12 cellular contexts compared by ENCODE assay signal in the genomic region with DNA sequence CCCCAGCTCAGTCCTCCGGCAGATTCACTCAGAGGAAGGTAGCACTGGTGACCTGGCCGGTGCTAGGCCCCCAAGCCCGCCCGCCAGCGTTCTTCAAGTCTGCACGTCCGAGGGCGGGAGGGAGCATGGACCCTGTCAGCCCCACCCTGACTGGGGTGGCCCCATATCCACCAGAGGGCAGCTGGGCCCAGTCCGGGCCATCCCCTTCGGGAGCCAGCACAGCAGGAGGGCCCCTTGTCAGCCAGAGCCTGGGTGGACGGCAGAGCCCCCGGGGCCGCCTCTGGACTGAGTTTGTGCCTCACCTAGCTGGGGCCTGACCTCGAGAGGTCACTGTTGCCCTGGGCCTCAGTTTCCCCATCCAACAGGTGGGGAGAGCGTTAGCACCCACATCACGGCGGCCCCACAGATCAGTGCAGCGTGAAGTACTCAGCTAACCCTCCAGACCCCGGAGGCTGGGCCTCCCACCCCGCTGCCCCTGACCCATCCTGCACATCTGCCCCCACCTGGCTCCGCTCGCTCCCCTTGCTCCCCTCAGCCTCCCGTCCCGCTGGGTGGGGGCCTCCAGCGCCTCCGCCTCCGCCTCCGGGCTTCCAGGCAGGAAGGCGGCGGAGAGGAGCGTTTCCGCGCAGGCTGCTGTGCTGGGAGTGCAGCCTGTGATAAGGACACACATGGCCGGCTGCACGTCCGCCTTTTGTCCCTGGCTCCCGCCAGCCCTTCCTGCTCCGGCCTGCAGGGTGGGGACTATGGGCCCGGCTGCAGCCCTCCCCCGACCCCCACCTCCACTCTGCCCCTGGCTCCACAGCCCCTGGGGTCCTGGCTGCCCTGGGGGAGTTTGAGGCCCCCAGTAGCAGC. TPM values are rescaled to one million over a fixed set of nuclear protein-coding genes. Genes with fewer than 3 reads are reported as not detected.
DNase-seq lines count a peak whose midpoint lies in the region; ATAC-seq, FAIRE-seq and TF ChIP-seq lines count a peak whose summit lies in the region.
"Had no signal": no experiment of that assay in that cellular context is flagged by ENCODE, and none has a peak within 500 bp of the region (broad histone marks: within the 10 kb centered on the region; RNA-seq: fewer than 3 reads in every experiment).

No MANE protein-coding gene starts in this region.

- no peaks in the 10 kb centered on the region for H3K36me3 ChIP-seq in K562 (ENCODE audit: control insufficient read depth, insufficient read depth, low read length)
- H3K36me3 ChIP-seq in hepatocyte (replicated peaks; ENCODE audit: insufficient read depth, low read depth) = no peaks in the 10 kb centered on the region
- no peaks in the 10 kb centered on the region for H3K36me3 ChIP-seq in sigmoid colon

- H3K79me2 ChIP-seq in K562 (ENCODE audit: control insufficient read depth, insufficient read depth, low read length) (peaks cover 31% of the 10 kb centered on the region), hepatocyte (no peaks in the 10 kb centered on the region)

- TF ChIP-seq POLR2A in K562 (conservative IDR thresholded peaks at IDR 0.05) (peak; percentile 74), sigmoid colon (IDR thresholded peaks at IDR 0.05) (no peak)

- intact Hi-C loops in K562 (cut with micrococcal nuclease) = loop anchor here (1.0 to 5.0 kb wide), 3 partner anchors 15 to 46 kb away; partner anchors contain the start of gene EGFL7
- intact Hi-C loops in sigmoid colon (cut with DNase I) = loop anchor here (10.0 kb wide), 1 partner anchor 321 kb away; the partner anchor contains the start of gene GPSM1

- no peaks in the 10 kb centered on the region for H3K27me3 ChIP-seq in K562 (ENCODE audit: control insufficient read depth in 2 of 2, insufficient read depth in 2 of 2, low read length in 2 of 2)
- H3K27me3 ChIP-seq in hepatocyte = no peaks in the 10 kb centered on the region
- peaks cover 12 to 62% (median 44%) of the 10 kb centered on the region in 3 donors for H3K27me3 ChIP-seq in sigmoid colon

- TF ChIP-seq CTCF in GM12865 (IDR thresholded peaks at IDR 0.05; ENCODE audit: insufficient read depth, low read depth, low read length, missing control alignments) (peak; percentile 2), K562 (IDR thresholded peaks at IDR 0.05 in 2 of 3, conservative IDR thresholded peaks at IDR 0.05 in 1 of 3; ENCODE audit: insufficient read depth in 2 of 3, low read depth in 1 of 3, low read length in 3 of 3) (peak; percentile 57 to 70 (median 63); a peak in 5 of 6 replicates), hepatocyte (IDR thresholded peaks at IDR 0.05; ENCODE audit: poor library complexity) (no peak), sigmoid colon (IDR thresholded peaks at IDR 0.05) (no peak)

- no peaks in the 10 kb centered on the region for H3K9me2 ChIP-seq in hepatocyte (replicated peaks; ENCODE audit: insufficient read depth)

- peak overlapping the region; percentile 83 for H3K27ac ChIP-seq in K562 (ENCODE audit: extremely low read depth, low read depth, low read length)
- H3K27ac ChIP-seq in hepatocyte = no peak overlapping the region
- peak overlapping the region; percentile 34 to 66 (median 56) for H3K27ac ChIP-seq in sigmoid colon

- H3K4me2 ChIP-seq in K562 (ENCODE audit: insufficient read depth, low read length) (peak overlapping the region; percentile 77), hepatocyte (no peak overlapping the region)

- H3K9me1 ChIP-seq in K562 (ENCODE audit: control insufficient read depth, insufficient read depth, low read length) = no peaks in the 10 kb centered on the region

- BruUV-seq in K562 (replicated peaks; lab: Mats Ljungman, UMichigan) = no TSS peak

- H3K9ac ChIP-seq in K562 (ENCODE audit: insufficient read depth in 1 of 2, low read depth in 2 of 2, low read length in 2 of 2) = peak overlapping the region; percentile 75 to 94

- peak; percentile 86 for ATAC-seq in K562

- CTCF ChIA-PET in K562 (lab: Yijun Ruan, JAX; ENCODE audit: low intra/inter-chr PET ratio) = interaction anchor here (0.7 to 3.0 kb wide), 3 partner anchors 19 to 114 kb away, joined by 3 to 12 read pairs (median 3); no protein-coding TSS in a partner anchor

- H3K9me3 ChIP-seq in K562 (replicated peaks; ENCODE audit: control insufficient read depth, insufficient read depth, low read depth, low read length) = no peaks in the 10 kb centered on the region
- H3K9me3 ChIP-seq in hepatocyte (ENCODE audit: low read depth) = no peaks in the 10 kb centered on the region
- no peaks in the 10 kb centered on the region for H3K9me3 ChIP-seq in sigmoid colon
- H3K9me3 ChIP-seq: Caco-2 had no signal

- H4K20me1 ChIP-seq in K562 (replicated peaks; ENCODE audit: control insufficient read depth, insufficient read depth, low read length) (no peaks in the 10 kb centered on the region), hepatocyte (ENCODE audit: insufficient read depth, poor library complexity, severe bottlenecking) (no peaks in the 10 kb centered on the region)

- H3K4me3 ChIP-seq in GM12865 (ENCODE audit: low read depth, low read length) (peak overlapping the region; percentile 50), K562 (peak overlapping the region; percentile 41), hepatocyte (no peak overlapping the region), sigmoid colon (peak overlapping the region in 2 of 4 donors; percentile 14 to 15)

- peak; percentile 84 for FAIRE-seq in K562 (lab: Jason Lieb, UNC)

- POLR2A ChIA-PET in K562 (lab: Yijun Ruan, JAX) = interaction anchor here (0.6 to 1.3 kb wide), 8 partner anchors 9 to 255 kb away, joined by 3 to 5 read pairs (median 4); no protein-coding TSS in a partner anchor

- H3K4me1 ChIP-seq in K562 (replicated peaks in 1 of 2; ENCODE audit: control insufficient read depth in 2 of 2, insufficient read depth in 2 of 2, low read length in 2 of 2) (peaks cover 41 to 52% of the 10 kb centered on the region in 2 experiments), hepatocyte (ENCODE audit: insufficient read depth) (peaks cover 13% of the 10 kb centered on the region), sigmoid colon (peaks cover 0 to 17% (median 10%) of the 10 kb centered on the region in 4 donors)

- WGBS in K562 (ENCODE audit: insufficient coverage, low coverage, missing lambda C conversion rate) = 12% methylated on average over 37 of the region's 40 CpGs
- WGBS in hepatocyte (ENCODE audit: low lambda C conversion rate, missing lambda C conversion rate) = 75% methylated on average over 33 of the region's 40 CpGs
- WGBS in sigmoid colon, 2 donors = 36 to 39% methylated on average over 40 of the region's 40 CpGs

- peak; percentile 63 to 80 for TF ChIP-seq RAD21 in K562 (CRISPR knock-in tag; conservative IDR thresholded peaks at IDR 0.05 in 1 of 2, IDR thresholded peaks at IDR 0.05 in 1 of 2)

- in situ Hi-C loops in K562 (cut with MboI) = loop anchor here (25.0 kb wide), 1 partner anchor 309 kb away; the partner anchor contains the start of gene GPSM1

- DNase-seq in GM12865 (ENCODE audit: low read depth) (no peak), K562 (ENCODE audit: extremely low read depth in 1 of 4, low spot score in 3 of 4) (peak; percentile 84 to 91 (median 88)), hepatocyte (ENCODE audit: low spot score) (peak; percentile 61), sigmoid colon (no peak), cortex of kidney (lab: John Stamatoyannopoulos, UW) (no peak), NCI-H345 treated with DMSO at 0.1 percent for 48 hours (lab: John Stamatoyannopoulos, UW; ENCODE audit: unreplicated experiment) (no peak)
- no peak for DNase-seq in activated T-cell treated with anti-CD3 and anti-CD28 coated beads, Interleukin-2, amount 50 U/mL, for 48 hours
- no peak for DNase-seq in activated CD8-positive, alpha-beta memory T cell treated with anti-CD3 and anti-CD28 coated beads, Interleukin-2, amount 50 U/mL, for 48 hours
- DNase-seq: activated CD8-positive, alpha-beta memory T cell treated with anti-CD3 and anti-CD28 coated beads, Interleukin-2, amount 50 U/mL, for 4 hours; kidney glomerular epithelial cell; NCI-H226 had no signal

- H2AFZ ChIP-seq in K562 (ENCODE audit: low read depth, low read length) (peak overlapping the region; percentile 82), hepatocyte (no peak overlapping the region)

- TF ChIP-seq EP300 in K562 (IDR thresholded peaks at IDR 0.05; ENCODE audit: low read length) (peak; percentile 67; the same call in 1 of the 2 replicates), sigmoid colon (IDR thresholded peaks at IDR 0.05) (peak in 2 of 4 donors; percentile 23 to 79)

RNA-seq across cellular contexts. Expression of gene EGFL7, which starts 16.6 kb away (rescaled TPM):
- total RNA-seq in K562 (2011; cell fraction: chromatin; rRNA removed; ENCODE audit: low replicate concordance) = 149 and 838 TPM in 2 replicates
- 1,169 and 1,462 TPM in 2 replicates for total RNA-seq in K562 (2011; cell fraction: nucleolus; rRNA removed)
- 493 and 520 TPM in 2 replicates for total RNA-seq in K562 (2011; cell fraction: nucleoplasm; rRNA removed)
- total RNA-seq in K562 (2014; rRNA removed) = 217 and 294 TPM in 2 replicates
- 6.6 and 10.2 TPM in 2 replicates for total RNA-seq in K562 (2014; rRNA removed; fragmentation: Illumina TruSeq; extraction: Trizol)
- 55.3 and 55.5 TPM in 2 replicates for total RNA-seq in K562 (2015; rRNA removed; fragmentation: Illumina TruSeq; extraction: Trizol)
- 213 and 225 TPM in 2 replicates for total RNA-seq in K562 (2021)
- 220 and 305 TPM in 2 replicates for polyA plus RNA-seq in K562 (2011; rRNA removed)
- polyA plus RNA-seq in K562 (2011; cell fraction: cytosol; rRNA removed) = 390 and 1,175 TPM in 2 replicates
- 1,734 and 4,262 TPM in 2 replicates for polyA plus RNA-seq in K562 (2011; cell fraction: nucleus; rRNA removed)
- 148 and 194 TPM in 2 replicates for polyA plus RNA-seq in K562 (2012)
- 16.3 and 110 TPM in 2 replicates for polyA plus RNA-seq in K562 (2014; fragmentation: Illumina TruSeq; extraction: Trizol)
- 10 to 100 TPM in 1 of 2 experiments, 1 to 10 TPM in 1; 1.5 to 10.9 TPM for polyA plus RNA-seq in K562 (2014; fragmentation: Nextera tagmentation; extraction: Ambion mirVana)
- polyA plus RNA-seq in K562 (2014; rRNA removed) = 286 and 294 TPM in 2 replicates
- polyA minus RNA-seq in K562 (2011; rRNA and poly(A)+ RNA removed) = 33.5 and 52.0 TPM in 2 replicates
- 222 and 294 TPM in 2 replicates for polyA minus RNA-seq in K562 (2011; cell fraction: cytosol; rRNA and poly(A)+ RNA removed)
- polyA minus RNA-seq in K562 (2011; cell fraction: nucleus; rRNA and poly(A)+ RNA removed) = 630 and 998 TPM in 2 replicates
- 50.0 and 52.9 TPM in 2 replicates for total RNA-seq in hepatocyte
- 82.5 and 82.6 TPM in 2 replicates for polyA plus RNA-seq in hepatocyte
- 10 to 100 TPM; 31.0 to 75.6 (median 46.0) TPM for total RNA-seq in sigmoid colon
- polyA plus RNA-seq in sigmoid colon = 10 to 100 TPM in 2 of 3 donors, 1 to 10 TPM in 1; 6.0 to 43.5 (median 27.6) TPM

RNA-seq across cellular contexts. Expression of gene AGPAT2, which starts 41.1 kb away (rescaled TPM):
- 18.6 and 52.7 TPM in 2 replicates for total RNA-seq in K562 (2011; cell fraction: chromatin; rRNA removed; ENCODE audit: low replicate concordance)
- 77.5 and 84.7 TPM in 2 replicates for total RNA-seq in K562 (2011; cell fraction: nucleolus; rRNA removed)
- total RNA-seq in K562 (2011; cell fraction: nucleoplasm; rRNA removed) = 39.6 and 45.3 TPM in 2 replicates
- total RNA-seq in K562 (2014; rRNA removed) (45.5 and 56.5 TPM in 2 replicates), K562 (2014; rRNA removed; fragmentation: Illumina TruSeq; extraction: Trizol) (7.2 and 8.5 TPM in 2 replicates), K562 (2015; rRNA removed; fragmentation: Illumina TruSeq; extraction: Trizol) (27.7 and 31.8 TPM in 2 replicates), K562 (2021) (52.6 and 54.5 TPM in 2 replicates), hepatocyte (125 and 136 TPM in 2 replicates), sigmoid colon (10 to 100 TPM; 28.0 to 62.4 (median 33.7) TPM)
- polyA plus RNA-seq in K562 (2011; rRNA removed) (17.3 and 25.4 TPM in 2 replicates), K562 (2014; fragmentation: Illumina TruSeq; extraction: Trizol) (23.9 and 38.6 TPM in 2 replicates), K562 (2014; fragmentation: Nextera tagmentation; extraction: Ambion mirVana) (under 1 TPM; 0.13 to 0.45 TPM), K562 (2014; rRNA removed) (47.1 and 51.9 TPM in 2 replicates), hepatocyte (242 and 249 TPM in 2 replicates), sigmoid colon (100 to 1,000 TPM in 2 of 3 donors, 10 to 100 TPM in 1; 92.5 to 345 (median 181) TPM)
- 37.8 and 64.3 TPM in 2 replicates for polyA plus RNA-seq in K562 (2011; cell fraction: cytosol; rRNA removed)
- polyA plus RNA-seq in K562 (2011; cell fraction: nucleus; rRNA removed) = 26.1 and 33.3 TPM in 2 replicates
- 34.3 and 52.5 TPM in 2 replicates for polyA plus RNA-seq in K562 (2012)
- 10.0 and 12.2 TPM in 2 replicates for polyA minus RNA-seq in K562 (2011; rRNA and poly(A)+ RNA removed)
- polyA minus RNA-seq in K562 (2011; cell fraction: cytosol; rRNA and poly(A)+ RNA removed) = 19.5 and 23.0 TPM in 2 replicates
- polyA minus RNA-seq in K562 (2011; cell fraction: nucleus; rRNA and poly(A)+ RNA removed) = 21.4 and 30.0 TPM in 2 replicates

Comparison
In these comparisons a context has a peak if more than half of its experiments do, and no peak if none do; other contexts are left out.
1. DNase-seq: peak in K562 (4 of 4) and hepatocyte (single experiment); none in GM12865 (single experiment), sigmoid colon (single experiment), activated T-cell treated with anti-CD3 and anti-CD28 coated beads, Interleukin-2, amount 50 U/mL, for 48 hours (0 of 2), cortex of kidney (single experiment), NCI-H345 treated with DMSO at 0.1 percent for 48 hours (single experiment) and activated CD8-positive, alpha-beta memory T cell treated with anti-CD3 and anti-CD28 coated beads, Interleukin-2, amount 50 U/mL, for 48 hours (single experiment).
2. CTCF ChIP-seq: peak in GM12865 (single experiment) and K562 (3 of 3); none in hepatocyte (single experiment) and sigmoid colon (0 of 4).